Comparison of ENCODE assay signal across 1 cellular context in genomic region chr4:113637363-113637762, GRCh38.
TF ChIP-seq lines count a peak whose summit lies in the region.

No MANE protein-coding gene starts in this region.

TF ChIP-seq in SK-N-SH, 30 proteins besides CTCF, POLR2A, EP300 and RAD21 (continued from another document):
- TF ChIP-seq IRF3 (IDR thresholded peaks at IDR 0.05; ENCODE audit: low read depth, low read length), result no peak
